In the genomic region with DNA sequence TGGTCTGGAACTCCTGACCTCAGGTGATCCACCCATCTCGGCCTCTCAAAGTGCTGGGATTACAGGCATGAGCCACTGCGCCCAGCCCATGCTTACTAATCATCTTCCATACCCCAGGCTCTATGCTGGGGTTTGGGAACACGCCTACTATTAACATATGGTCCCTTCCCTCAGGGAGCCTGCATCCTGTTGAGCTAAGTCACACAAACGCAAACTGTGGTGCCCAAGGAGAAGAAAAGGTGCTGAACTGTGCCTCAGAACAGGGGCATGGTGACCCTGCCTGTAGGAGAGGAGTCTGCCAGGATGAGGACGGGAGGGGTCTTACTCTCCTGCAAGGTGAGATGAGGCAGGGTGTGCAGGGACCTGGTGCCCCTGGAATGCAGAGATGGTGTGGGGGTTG, we compare ENCODE assay signal across 2 cellular contexts.
A peak's percentile ranks its signal among the peaks of the same experiment; 100 is the strongest.
TF ChIP-seq lines count a peak whose summit lies in the region.

No MANE protein-coding gene starts in this region.

TF ChIP-seq in GM12891, 5 proteins besides CTCF, POLR2A, EP300 and RAD21:
- TF ChIP-seq POU2F2 (IDR thresholded peaks at IDR 0.05; ENCODE audit: low read depth, low read length) (no peak), POLR2AphosphoS5 (IDR thresholded peaks at IDR 0.05; ENCODE audit: low read depth, low read length) (peak; percentile 29; the same call in 1 of the 2 replicates)

TF ChIP-seq in GM12878, 131 proteins besides CTCF, POLR2A, EP300 and RAD21:
- TF ChIP-seq SMAD1 (IDR thresholded peaks at IDR 0.05; ENCODE audit: low read depth, partially characterized antibody) (no peak), CBX5 (IDR thresholded peaks at IDR 0.05; ENCODE audit: low read depth) (no peak), SUPT20H (IDR thresholded peaks at IDR 0.05; ENCODE audit: borderline replicate concordance, control insufficient read depth, low read depth, low read length) (no peak), WRNIP1 (IDR thresholded peaks at IDR 0.05; ENCODE audit: borderline replicate concordance, low read depth, low read length) (no peak), HDGF (IDR thresholded peaks at IDR 0.05) (no peak), IKZF1 (conservative IDR thresholded peaks at IDR 0.05) (no peak), STAT1 (conservative IDR thresholded peaks at IDR 0.05) (no peak), BCL11A (IDR thresholded peaks at IDR 0.05; ENCODE audit: low read depth, low read length) (no peak), NFYA (IDR thresholded peaks at IDR 0.05; ENCODE audit: borderline replicate concordance, low read depth, low read length) (no peak), CHD2 (IDR thresholded peaks at IDR 0.05; ENCODE audit: borderline replicate concordance, low read depth, low read length) (no peak), HDAC2 (IDR thresholded peaks at IDR 0.05) (no peak), SMAD5 (IDR thresholded peaks at IDR 0.05; ENCODE audit: low read depth) (no peak), HCFC1 (IDR thresholded peaks at IDR 0.05; ENCODE audit: low read length) (no peak), MYC (IDR thresholded peaks at IDR 0.05; ENCODE audit: insufficient read depth, insufficient read length, insufficient replicate concordance, low read length, severe bottlenecking) (no peak), FOXK2 (IDR thresholded peaks at IDR 0.05) (no peak), CHD1 (IDR thresholded peaks at IDR 0.05; ENCODE audit: low read depth, low read length) (no peak), PML (IDR thresholded peaks at IDR 0.05; ENCODE audit: low read length) (no peak)
- TF ChIP-seq, protein P1, sequence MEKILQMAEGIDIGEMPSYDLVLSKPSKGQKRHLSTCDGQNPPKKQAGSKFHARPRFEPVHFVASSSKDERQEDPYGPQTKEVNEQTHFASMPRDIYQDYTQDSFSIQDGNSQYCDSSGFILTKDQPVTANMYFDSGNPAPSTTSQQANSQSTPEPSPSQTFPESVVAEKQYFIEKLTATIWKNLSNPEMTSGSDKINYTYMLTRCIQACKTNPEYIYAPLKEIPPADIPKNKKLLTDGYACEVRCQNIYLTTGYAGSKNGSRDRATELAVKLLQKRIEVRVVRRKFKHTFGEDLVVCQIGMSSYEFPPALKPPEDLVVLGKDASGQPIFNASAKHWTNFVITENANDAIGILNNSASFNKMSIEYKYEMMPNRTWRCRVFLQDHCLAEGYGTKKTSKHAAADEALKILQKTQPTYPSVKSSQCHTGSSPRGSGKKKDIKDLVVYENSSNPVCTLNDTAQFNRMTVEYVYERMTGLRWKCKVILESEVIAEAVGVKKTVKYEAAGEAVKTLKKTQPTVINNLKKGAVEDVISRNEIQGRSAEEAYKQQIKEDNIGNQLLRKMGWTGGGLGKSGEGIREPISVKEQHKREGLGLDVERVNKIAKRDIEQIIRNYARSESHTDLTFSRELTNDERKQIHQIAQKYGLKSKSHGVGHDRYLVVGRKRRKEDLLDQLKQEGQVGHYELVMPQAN (conservative IDR thresholded peaks at IDR 0.05): no peak
